Comparison of ENCODE assay signal across 23 cellular contexts in the genomic region with DNA sequence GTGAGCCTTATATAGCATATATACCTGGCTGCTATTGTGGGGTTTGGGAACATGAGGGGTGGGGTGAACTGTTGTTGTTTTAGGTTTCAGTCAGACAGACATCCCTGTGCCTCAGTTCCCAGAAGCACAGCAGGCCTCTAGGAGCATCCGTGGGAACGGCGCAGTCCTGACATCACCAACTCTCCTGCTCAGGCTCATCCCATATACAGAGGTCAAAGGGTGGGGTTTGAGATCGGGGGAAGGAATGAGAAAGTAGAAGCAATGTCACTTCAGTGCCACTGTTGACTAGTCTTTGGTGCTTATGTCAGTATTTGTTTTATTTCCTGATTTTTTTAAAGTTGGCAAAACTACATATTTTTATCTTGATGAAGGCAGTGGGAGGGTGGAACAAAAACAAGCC. TPM values are rescaled to one million over a fixed set of nuclear protein-coding genes. Genes with fewer than 3 reads are reported as not detected.
DNase-seq lines count a peak whose midpoint lies in the region; ATAC-seq and TF ChIP-seq lines count a peak whose summit lies in the region.
"Had no signal": no experiment of that assay in that cellular context is flagged by ENCODE, and none has a peak within 500 bp of the region (broad histone marks: within the 10 kb centered on the region; RNA-seq: fewer than 3 reads in every experiment).

No MANE protein-coding gene starts in this region.

- H3K79me2 ChIP-seq in osteoblast (ENCODE audit: insufficient read depth, low read length): no peaks in the 10 kb centered on the region

- H2BK20ac ChIP-seq in IMR-90 (ENCODE audit: low read depth, low read length): no peak overlapping the region

- H3K4me1 Mint-ChIP-seq in endodermal cell: peaks cover 31% of the 10 kb centered on the region

- no peaks in the 10 kb centered on the region for H3K9me3 ChIP-seq in IMR-90 (ENCODE audit: control insufficient read depth, insufficient read depth, low read length)
- H3K9me3 ChIP-seq in endodermal cell (ENCODE audit: control insufficient read depth, low read length): no peaks in the 10 kb centered on the region
- H3K9me3 ChIP-seq in osteoblast (ENCODE audit: low read depth, low read length): no peaks in the 10 kb centered on the region
- no peaks in the 10 kb centered on the region for H3K9me3 ChIP-seq in tibial artery
- no peaks in the 10 kb centered on the region for H3K9me3 ChIP-seq in testis
- H3K9me3 ChIP-seq: BLaER1 had no signal

- peaks cover 4% of the 10 kb centered on the region; the same call in 1 of the 2 replicates for H3K4me1 ChIP-seq in IMR-90 (ENCODE audit: control insufficient read depth, insufficient read depth, low read length)
- no peaks in the 10 kb centered on the region for H3K4me1 ChIP-seq in endodermal cell (ENCODE audit: control insufficient read depth, insufficient read depth, low read length)
- H3K4me1 ChIP-seq in osteoblast (ENCODE audit: insufficient read depth, low read length): no peaks in the 10 kb centered on the region
- H3K4me1 ChIP-seq in tibial artery: peaks cover 0 to 53% (median 11%) of the 10 kb centered on the region in 4 donors
- H3K4me1 ChIP-seq in testis: peaks cover 10% of the 10 kb centered on the region
- H3K4me1 ChIP-seq: BLaER1 had no signal

- H4K8ac ChIP-seq in IMR-90 (ENCODE audit: low read depth in 2 of 2, low read length in 2 of 2): no peak overlapping the region

- 0 out of 2 replicates have a peak overlapping the region, but pooled peaks have one; percentile 14 for H3K14ac ChIP-seq in IMR-90 (replicated peaks; ENCODE audit: low read depth, low read length)

- H4K91ac ChIP-seq in IMR-90 (ENCODE audit: insufficient read depth, low read depth, low read length): no peak overlapping the region

- H3K9ac ChIP-seq in IMR-90 (ENCODE audit: low read depth, low read length): no peak overlapping the region
- no peak overlapping the region for H3K9ac ChIP-seq in endodermal cell (ENCODE audit: extremely low read depth, low read length, poor library complexity, severe bottlenecking)
- H3K9ac ChIP-seq: BLaER1 had no signal

- no peak overlapping the region; the same call in 1 of the 2 replicates for H3K18ac ChIP-seq in IMR-90 (ENCODE audit: low read depth, low read length)

- CTCF ChIA-PET in IMR-90 (lab: Yijun Ruan, JAX): no interaction called here

- H3K9me1 ChIP-seq in IMR-90 (ENCODE audit: insufficient read depth, low read length): peaks cover 3% of the 10 kb centered on the region; the same call in 1 of the 2 replicates

- H2BK15ac ChIP-seq in IMR-90 (ENCODE audit: low read depth, low read length): no peak overlapping the region

- H3K4ac ChIP-seq in IMR-90 (ENCODE audit: low read depth, low read length): no peak overlapping the region

- H4K20me1 ChIP-seq in IMR-90 (ENCODE audit: insufficient read depth, low read length) (no peaks in the 10 kb centered on the region), osteoblast (ENCODE audit: insufficient read depth, low read length) (no peaks in the 10 kb centered on the region)
- H4K20me1 ChIP-seq: BLaER1 had no signal

- ATAC-seq in IMR-90 (ENCODE audit: low read depth) (no peak), GM18867 (IDR thresholded peaks at IDR 0.05; ENCODE audit: unreplicated experiment) (no peak)
- ATAC-seq: Panc1 had no signal

- no peak overlapping the region for H2BK120ac ChIP-seq in IMR-90 (ENCODE audit: low read depth, low read length)

- H3K23ac ChIP-seq in IMR-90 (ENCODE audit: low read depth, low read length): no peak overlapping the region

- no peak for TF ChIP-seq CTCF in IMR-90 (conservative IDR thresholded peaks at IDR 0.05; ENCODE audit: low read depth, low read length)
- TF ChIP-seq CTCF in endodermal cell (conservative IDR thresholded peaks at IDR 0.05): no peak
- TF ChIP-seq CTCF in osteoblast (IDR thresholded peaks at IDR 0.05; ENCODE audit: extremely low read depth, low read depth, low read length): no peak
- TF ChIP-seq CTCF in tibial artery (IDR thresholded peaks at IDR 0.05): no peak
- TF ChIP-seq CTCF in testis (IDR thresholded peaks at IDR 0.05): no peak
- TF ChIP-seq CTCF in foreskin fibroblast (IDR thresholded peaks at IDR 0.05; ENCODE audit: low read depth, low read length): no peak

- H3K27ac Mint-ChIP-seq in endodermal cell: peak overlapping the region; percentile 19
- H3K27ac Mint-ChIP-seq: CD4-positive, CD25-positive, alpha-beta regulatory T cell had no signal

- intact Hi-C loops in IMR-90 (cut with micrococcal nuclease) (no loop called here), tibial artery (cut with DNase I; ENCODE audit: low total_unique reads) (no loop called here), testis (cut with DNase I; ENCODE audit: low total_unique reads) (no loop called here)

- H3K56ac ChIP-seq in IMR-90 (ENCODE audit: extremely low read depth, insufficient read depth, low read length): no peak overlapping the region

- no peaks in the 10 kb centered on the region for H3K27me3 Mint-ChIP-seq in endodermal cell (ENCODE audit: insufficient read depth)
- H3K27me3 Mint-ChIP-seq: CD4-positive, CD25-positive, alpha-beta regulatory T cell had no signal

- no peak overlapping the region for H2AK5ac ChIP-seq in IMR-90 (ENCODE audit: low read depth, low read length)

- H3K4me2 ChIP-seq in IMR-90 (ENCODE audit: low read depth, low read length): no peak overlapping the region
- no peak overlapping the region for H3K4me2 ChIP-seq in osteoblast (ENCODE audit: insufficient read depth, low read length)
- H3K4me2 ChIP-seq: BLaER1 had no signal

- no peak overlapping the region for H2BK5ac ChIP-seq in IMR-90 (ENCODE audit: low read depth, low read length, poor library complexity, severe bottlenecking)

- H3K27ac ChIP-seq in IMR-90 (ENCODE audit: insufficient read depth, low read length): no peak overlapping the region
- H3K27ac ChIP-seq in endodermal cell (ENCODE audit: low read depth, low read length): no peak overlapping the region
- no peak overlapping the region for H3K27ac ChIP-seq in osteoblast (ENCODE audit: low read depth, low read length)
- peak overlapping the region; percentile 66 to 72 for H3K27ac ChIP-seq in tibial artery
- peak overlapping the region in 1 of 2 donors; percentile 57 for H3K27ac ChIP-seq in testis
- H3K27ac ChIP-seq: BLaER1, HL-60, RWPE1 had no signal

- H2AK9ac ChIP-seq in IMR-90 (replicated peaks; ENCODE audit: low read depth, low read length, poor library complexity): peak overlapping the region; percentile 68

- H3K79me1 ChIP-seq in IMR-90 (ENCODE audit: low read depth in 1 of 2, low read length in 2 of 2): no peaks in the 10 kb centered on the region

- H4K5ac ChIP-seq in IMR-90 (ENCODE audit: low read depth, low read length): no peak overlapping the region

- H3K9me3 Mint-ChIP-seq in endodermal cell: no peaks in the 10 kb centered on the region
- H3K9me3 Mint-ChIP-seq: CD4-positive, CD25-positive, alpha-beta regulatory T cell had no signal

- H3K36me3 ChIP-seq in IMR-90 (ENCODE audit: control insufficient read depth, insufficient read depth, low read length) (no peaks in the 10 kb centered on the region), endodermal cell (ENCODE audit: control insufficient read depth, insufficient read depth, low read length) (peaks cover 65% of the 10 kb centered on the region), osteoblast (ENCODE audit: insufficient read depth, low read length) (peaks cover 5% of the 10 kb centered on the region), tibial artery (peaks cover 12 to 15% (median 15%) of the 10 kb centered on the region in 3 donors), testis (ENCODE audit: low read depth, missing control alignments) (no peaks in the 10 kb centered on the region)

- dilution Hi-C loops in IMR-90 (cut with HindIII; ENCODE audit: low sequenced_read_pairs, unreplicated experiment): no loop called here

- no TSS peak for BruUV-seq in IMR-90 (replicated peaks; lab: Mats Ljungman, UMichigan)

- peaks cover 42% of the 10 kb centered on the region for H3K36me3 Mint-ChIP-seq in endodermal cell (ENCODE audit: low read depth)

- in situ Hi-C loops in IMR-90 (cut with MboI; ENCODE audit: low sequenced_read_pairs): no loop called here

- no CpG with 5 or more reads among the region's 4 CpGs for WGBS in IMR-90 (ENCODE audit: extremely low coverage in 2 of 2, insufficient read length in 1 of 2), 2 experiments
- 98 to 100% methylated on average over 1 to 4 of the region's 4 CpGs for WGBS in endodermal cell (ENCODE audit: insufficient coverage in 1 of 2, insufficient read length in 1 of 2), 2 experiments
- WGBS in testis, 2 donors: 73 to 85% methylated on average over 4 of the region's 4 CpGs

- H3K4me3 ChIP-seq in IMR-90 (ENCODE audit: insufficient read depth, low read depth, low read length): no peak overlapping the region
- no peak overlapping the region for H3K4me3 ChIP-seq in endodermal cell (ENCODE audit: low read length)
- H3K4me3 ChIP-seq in osteoblast (ENCODE audit: insufficient read depth, low read length): no peak overlapping the region
- no peak overlapping the region for H3K4me3 ChIP-seq in tibial artery
- no peak overlapping the region for H3K4me3 ChIP-seq in testis
- H3K4me3 ChIP-seq in foreskin fibroblast (ENCODE audit: low read depth in 1 of 2, low read length in 2 of 2): no peak overlapping the region
- H3K4me3 ChIP-seq: BLaER1 had no signal

- POLR2A ChIA-PET in IMR-90 (lab: Charles Lee; ENCODE audit: unreplicated experiment): no interaction called here

- H3K27me3 ChIP-seq in IMR-90 (ENCODE audit: control insufficient read depth, insufficient read depth, low read length): no peaks in the 10 kb centered on the region
- H3K27me3 ChIP-seq in endodermal cell (ENCODE audit: control insufficient read depth, insufficient read depth, low read length, poor library complexity, severe bottlenecking): no peaks in the 10 kb centered on the region
- H3K27me3 ChIP-seq in osteoblast (ENCODE audit: insufficient read depth, low read length): no peaks in the 10 kb centered on the region
- no peaks in the 10 kb centered on the region for H3K27me3 ChIP-seq in tibial artery
- H3K27me3 ChIP-seq in testis: no peaks in the 10 kb centered on the region
- H3K27me3 ChIP-seq: BLaER1 had no signal

- H3K4me3 Mint-ChIP-seq in endodermal cell: no peak overlapping the region
- H3K4me3 Mint-ChIP-seq: CD4-positive, CD25-positive, alpha-beta regulatory T cell had no signal

- TF ChIP-seq RAD21 in IMR-90 (IDR thresholded peaks at IDR 0.05; ENCODE audit: low read length): no peak

- DNase-seq in IMR-90 (no peak), endodermal cell (peak; percentile 43), osteoblast (ENCODE audit: insufficient read length, low spot score, missing footprints) (peak; percentile 18), tibial artery (no peak), testis (no peak), foreskin fibroblast (no peak)
- DNase-seq: CD4-positive, CD25-positive, alpha-beta regulatory T cell; GOT3; NCI-H1048; NCI-H1417; NCI-H1694; NCI-H2029 treated with DMSO at 0.1 percent for 48 hours; NCI-H2227 treated with DMSO at 0.1 percent for 48 hours; NCI-H526 treated with DMSO at 0.1 percent for 48 hours; SHP77 had no signal

- TF ChIP-seq POLR2A in IMR-90 (IDR thresholded peaks at IDR 0.05; ENCODE audit: low read depth, low read length): no peak
- TF ChIP-seq POLR2A in testis (IDR thresholded peaks at IDR 0.05): no peak

- H2AFZ ChIP-seq in IMR-90 (replicated peaks; ENCODE audit: low read length, poor library complexity) (no peak overlapping the region), osteoblast (ENCODE audit: low read length) (no peak overlapping the region)

RNA-seq across cellular contexts. Expression of a gene that starts 43.1 kb away (rescaled TPM):
- total RNA-seq in IMR-90 (2012; rRNA removed): not detected in 2 replicates
- not detected in 2 replicates for polyA plus RNA-seq in IMR-90 (2012; rRNA removed)
- not detected in 2 replicates for polyA plus RNA-seq in IMR-90 (2012; cell fraction: cytosol; rRNA removed)
- polyA plus RNA-seq in IMR-90 (2012; cell fraction: nucleus; rRNA removed; ENCODE audit: low replicate concordance): not detected in 2 replicates
- 10 to 100 TPM in 1 of 2 donors, 1 to 10 TPM in 1; 7.1 to 11.6 TPM for total RNA-seq in endodermal cell
- 1.2 TPM for polyA plus RNA-seq in endodermal cell (2013, experiment 1 of 2)
- 1.1 TPM for polyA plus RNA-seq in endodermal cell (2013, experiment 2 of 2)
- under 0.01 TPM in 1 of 2 replicates, not detected in the other for total RNA-seq in osteoblast
- total RNA-seq in testis: 10 to 100 TPM; 47.6 to 81.1 TPM
- polyA plus RNA-seq in testis (ENCODE audit: insufficient read depth, low read depth, low replicate concordance): 20.0 TPM
- total RNA-seq: CD4-positive, CD25-positive, alpha-beta regulatory T cell; NCI-H460; OCI-LY7 had no signal
- polyA plus RNA-seq: AG04450; CD4-positive, CD25-positive, alpha-beta regulatory T cell had no signal

Comparison
In these comparisons a context has a peak if more than half of its experiments do, and no peak if none do; other contexts are left out.
1. DNase-seq: peak in endodermal cell (single experiment) and osteoblast (single experiment); none in IMR-90 (single experiment), tibial artery (0 of 2), testis (single experiment) and foreskin fibroblast (0 of 2).
2. H3K27ac ChIP-seq: peak in tibial artery (2 of 2); none in IMR-90 (single experiment), endodermal cell (single experiment) and osteoblast (single experiment).